In the genomic region with DNA sequence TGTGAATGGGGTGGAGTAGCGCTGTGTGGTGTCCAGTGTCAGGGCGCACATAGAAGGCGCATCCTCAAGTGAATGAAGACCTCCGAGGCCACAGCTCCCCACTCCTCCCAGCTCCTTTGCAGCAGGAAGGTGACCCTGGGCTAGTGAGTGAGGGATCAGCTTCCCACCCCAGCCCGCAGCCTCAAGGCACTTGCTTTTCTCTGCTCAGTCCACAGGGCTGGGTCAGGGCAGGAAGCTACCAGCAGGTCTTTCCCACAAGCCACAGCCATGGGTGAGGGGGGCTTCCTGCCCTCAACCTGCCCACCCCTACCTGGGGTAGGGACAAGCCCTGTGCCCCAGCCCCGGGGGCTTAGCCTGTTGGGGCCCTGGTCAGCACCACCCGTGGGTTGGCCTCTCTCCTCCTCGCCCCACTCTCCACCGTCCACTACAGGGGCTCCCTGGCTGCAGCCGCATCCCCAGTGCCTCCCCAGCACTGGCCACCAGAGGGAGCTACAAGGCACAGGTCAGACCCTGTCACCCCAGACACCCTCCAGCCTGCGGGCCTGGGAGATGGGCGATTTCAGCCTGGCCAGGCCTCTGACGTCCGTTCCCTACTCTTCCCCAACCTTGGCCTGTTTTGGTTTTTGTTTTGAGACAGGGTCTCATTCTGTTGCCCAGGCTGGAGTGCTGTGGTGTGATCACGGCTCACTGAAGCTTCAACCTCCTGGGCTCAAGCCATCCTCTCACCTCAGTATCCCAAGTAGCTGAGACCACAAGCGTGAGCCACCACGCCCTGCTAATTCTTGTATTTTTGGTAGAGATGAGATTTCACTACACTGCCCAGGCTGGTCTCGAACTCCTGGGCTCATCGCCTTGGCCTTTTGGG, we compare ENCODE assay signal across 8 cellular contexts. TPM values are rescaled to one million over a fixed set of nuclear protein-coding genes. Genes with fewer than 3 reads are reported as not detected.
DNase-seq lines count a peak whose midpoint lies in the region; ATAC-seq and TF ChIP-seq lines count a peak whose summit lies in the region.

No MANE protein-coding gene starts in this region.

- H3K36me3 ChIP-seq in colonic mucosa (no peaks in the 10 kb centered on the region), right lobe of liver (no peaks in the 10 kb centered on the region)

- H3K9me3 ChIP-seq in AG04450 (ENCODE audit: control insufficient read depth, insufficient read depth, low read length) (no peaks in the 10 kb centered on the region; the same call in 1 of the 2 replicates), colonic mucosa (no peaks in the 10 kb centered on the region), right lobe of liver (no peaks in the 10 kb centered on the region)

- no peak for TF ChIP-seq POLR2A in right lobe of liver (IDR thresholded peaks at IDR 0.05)

- ATAC-seq in GM18517 (IDR thresholded peaks at IDR 0.05; ENCODE audit: unreplicated experiment) (peak; percentile 42), right lobe of liver (peak; percentile 57 to 68 (median 62))

- 18% methylated on average over 5 of the region's 19 CpGs for WGBS in right lobe of liver (ENCODE audit: insufficient coverage, low coverage, low lambda C conversion rate, missing lambda C conversion rate)

- H3K4me3 ChIP-seq in AG04450 (ENCODE audit: low read depth, low read length) (no peak overlapping the region; the same call in 1 of the 2 replicates), colonic mucosa (peak overlapping the region; percentile 52), right lobe of liver (peak overlapping the region; percentile 39 to 60 (median 50))

- peak; percentile 88 for TF ChIP-seq CTCF in AG04450 (IDR thresholded peaks at IDR 0.05; ENCODE audit: low read depth, low read length)
- TF ChIP-seq CTCF in colonic mucosa (IDR thresholded peaks at IDR 0.05): peak; percentile 91
- peak; percentile 87 to 94 (median 90) for TF ChIP-seq CTCF in right lobe of liver (IDR thresholded peaks at IDR 0.05)

- POLR2A ChIA-PET in AG04450 (lab: Yijun Ruan, JAX): interaction anchor here (1.4 kb wide), 1 partner anchor 86 kb away, joined by 3 read pairs; no protein-coding TSS in a partner anchor

- no peaks in the 10 kb centered on the region for H3K27me3 ChIP-seq in AG04450 (ENCODE audit: control insufficient read depth, insufficient read depth, low read length)
- H3K27me3 ChIP-seq in colonic mucosa: no peaks in the 10 kb centered on the region
- no peaks in the 10 kb centered on the region for H3K27me3 ChIP-seq in right lobe of liver

- CTCF ChIA-PET in AG04450 (lab: Charles Lee): interaction anchor here (0.6 to 2.2 kb wide), 34 partner anchors 8 to 242 kb away, joined by 3 to 15 read pairs (median 6); partner anchors contain the start of genes AJM1, C8G, CLIC3 and FBXW5

- intact Hi-C loops in colonic mucosa (cut with DNase I): loop anchor here (2.0 kb wide), 1 partner anchor 84 kb away; the partner anchor contains the start of genes C8G and FBXW5
- intact Hi-C loops in right lobe of liver (cut with DNase I): no loop called here

- H3K4me1 ChIP-seq in colonic mucosa: peaks cover 25% of the 10 kb centered on the region
- H3K4me1 ChIP-seq in right lobe of liver: peaks cover 0 to 40% (median 21%) of the 10 kb centered on the region in 4 donors

- DNase-seq in AG04450 (ENCODE audit: low read depth, low spot score) (no peak), NCI-H1092 treated with DMSO at 0.1 percent for 48 hours (lab: John Stamatoyannopoulos, UW) (peak; percentile 49), colonic mucosa (peak; percentile 87), right lobe of liver (peak; percentile 81 to 87 (median 86)), NCI-H1048 (lab: John Stamatoyannopoulos, UW) (no peak)
- DNase-seq in activated CD4-positive, alpha-beta T cell treated with anti-CD3 and anti-CD28 coated beads for 1 hour: peak; percentile 40
- DNase-seq in stimulated activated CD4-positive, alpha-beta T cell treated with anti-CD3 and anti-CD28 coated beads, Interleukin-4, amount 100 ng/mL, for 24 hours: peak; percentile 79

- peak overlapping the region in 1 of 2 donors; percentile 52 for H3K9ac ChIP-seq in colonic mucosa (ENCODE audit: low read depth in 2 of 2, low read length in 2 of 2)

- H3K27ac ChIP-seq in AG04450 (ENCODE audit: low read depth, low read length) (no peak overlapping the region), colonic mucosa (peak overlapping the region; percentile 46), right lobe of liver (peak overlapping the region in 1 of 3 donors; percentile 58)

RNA-seq across cellular contexts. Expression of gene ABCA2, which starts 1.3 kb away (rescaled TPM):
- polyA plus RNA-seq in AG04450 (2011; rRNA removed): 4.7 and 8.8 TPM in 2 replicates
- 9.0 and 17.7 TPM in 2 replicates for polyA minus RNA-seq in AG04450 (2011; rRNA and poly(A)+ RNA removed)
- total RNA-seq in colonic mucosa (10 to 100 TPM; 22.4 to 47.5 TPM), right lobe of liver (10 to 100 TPM; 23.7 to 49.2 (median 34.2) TPM)

RNA-seq across cellular contexts. Expression of gene FUT7, which starts 2.6 kb away (rescaled TPM):
- polyA plus RNA-seq in AG04450 (2011; rRNA removed): not detected in 2 replicates
- polyA minus RNA-seq in AG04450 (2011; rRNA and poly(A)+ RNA removed): not detected in 2 replicates
- total RNA-seq in colonic mucosa (not detected), right lobe of liver (under 1 TPM in 2 of 6 experiments, not detected in 4; 0.12 to 0.13 TPM)

RNA-seq across cellular contexts. Expression of gene NPDC1, which starts 16.7 kb away (rescaled TPM):
- polyA plus RNA-seq in AG04450 (2011; rRNA removed): 8.9 and 16.5 TPM in 2 replicates
- polyA minus RNA-seq in AG04450 (2011; rRNA and poly(A)+ RNA removed): 4.8 TPM in 2 replicates
- total RNA-seq in colonic mucosa: 100 to 1,000 TPM; 149 to 177 TPM
- total RNA-seq in right lobe of liver: 10 to 100 TPM in 5 of 6 experiments, 1 to 10 TPM in 1; 9.3 to 14.9 (median 12.2) TPM

RNA-seq across cellular contexts. Expression of gene ENTPD2, which starts 24.6 kb away (rescaled TPM):
- not detected in 2 replicates for polyA plus RNA-seq in AG04450 (2011; rRNA removed)
- polyA minus RNA-seq in AG04450 (2011; rRNA and poly(A)+ RNA removed): not detected in 2 replicates
- total RNA-seq in colonic mucosa: 10 to 100 TPM; 20.5 to 22.1 TPM
- total RNA-seq in right lobe of liver: 1 to 10 TPM in 2 of 6 experiments, under 1 TPM in 4; 0.50 to 2.1 (median 0.80) TPM

RNA-seq across cellular contexts. Expression of gene CLIC3, which starts 32.9 kb away (rescaled TPM):
- polyA plus RNA-seq in AG04450 (2011; rRNA removed): 0.42 and 0.63 TPM in 2 replicates
- not detected in 2 replicates for polyA minus RNA-seq in AG04450 (2011; rRNA and poly(A)+ RNA removed)
- total RNA-seq in colonic mucosa (10 to 100 TPM in 1 of 2 donors, 1 to 10 TPM in 1; 3.6 to 15.4 TPM), right lobe of liver (under 1 TPM in 2 of 6 experiments, not detected in 4; 0.37 to 0.51 TPM)

Comparison
In these comparisons a context has a peak if more than half of its experiments do, and no peak if none do; other contexts are left out.
1. DNase-seq: peak in NCI-H1092 treated with DMSO at 0.1 percent for 48 hours (single experiment), activated CD4-positive, alpha-beta T cell treated with anti-CD3 and anti-CD28 coated beads for 1 hour (single experiment), colonic mucosa (single experiment), right lobe of liver (3 of 3) and stimulated activated CD4-positive, alpha-beta T cell treated with anti-CD3 and anti-CD28 coated beads, Interleukin-4, amount 100 ng/mL, for 24 hours (single experiment); none in AG04450 (single experiment) and NCI-H1048 (single experiment).
2. RNA of gene NPDC1, which starts 16.7 kb away (total RNA-seq): 149 to 177 TPM in colonic mucosa; 9.3 to 14.9 TPM in right lobe of liver; every median in the first group is over 4 times any median in the second.
3. Peak in every context shown above with its lines, with median percentiles within 50 percentile points of each other: CTCF ChIP-seq.